ENCODE assay signal across 1 cellular context in genomic region chr9:123929870-123930831, GRCh38.
A peak's percentile ranks its signal among the peaks of the same experiment; 100 is the strongest.
TF ChIP-seq lines count a peak whose summit lies in the region.

DENND1A (minus strand) TSS chr9:123930126; CDS start chr9:123929905, 221 bp downstream.

TF ChIP-seq in HepG2, 621 proteins besides CTCF, POLR2A, EP300 and RAD21 (continued from another document and continues in another):
- TF ChIP-seq HINFP (CRISPR knock-in tag; IDR thresholded peaks at IDR 0.05; ENCODE audit: low read depth) (0 out of 2 replicates have a peak, but pooled peaks have one; percentile 29), ZNF558 (CRISPR knock-in tag; IDR thresholded peaks at IDR 0.05; ENCODE audit: borderline replicate concordance) (peak; percentile 72; the same call in 1 of the 2 replicates), HDAC6 (IDR thresholded peaks at IDR 0.05; ENCODE audit: low read depth, low read length) (no peak), ZSCAN30 (CRISPR knock-in tag; IDR thresholded peaks at IDR 0.05) (no peak), ZNF160 (CRISPR knock-in tag; IDR thresholded peaks at IDR 0.05) (no peak), ZNF749 (CRISPR knock-in tag; IDR thresholded peaks at IDR 0.05; ENCODE audit: borderline replicate concordance) (no peak), GABPB1 (CRISPR knock-in tag; IDR thresholded peaks at IDR 0.05) (peak; percentile 62; the same call in 1 of the 2 replicates), ZNF280B (CRISPR knock-in tag; IDR thresholded peaks at IDR 0.05; ENCODE audit: borderline replicate concordance) (peak; percentile 29; the same call in 1 of the 2 replicates), PHF20 (CRISPR knock-in tag; IDR thresholded peaks at IDR 0.05) (no peak; the same call in 1 of the 2 replicates), TFE3 (CRISPR knock-in tag; IDR thresholded peaks at IDR 0.05) (peak; percentile 14; the same call in 1 of the 2 replicates), PLRG1 (conservative IDR thresholded peaks at IDR 0.05) (no peak), GTF2F1 (IDR thresholded peaks at IDR 0.05; ENCODE audit: low read length) (no peak), PRDM4 (CRISPR knock-in tag; IDR thresholded peaks at IDR 0.05; ENCODE audit: borderline replicate concordance) (no peak), ZBTB46 (CRISPR knock-in tag; IDR thresholded peaks at IDR 0.05; ENCODE audit: borderline replicate concordance) (no peak), SP5 (CRISPR knock-in tag; IDR thresholded peaks at IDR 0.05; ENCODE audit: borderline replicate concordance, low read depth) (no peak), NR2F2 (IDR thresholded peaks at IDR 0.05; ENCODE audit: borderline replicate concordance, low read depth) (no peak), RERE (CRISPR knock-in tag; IDR thresholded peaks at IDR 0.05; ENCODE audit: low read depth) (no peak), ZNF607 (CRISPR knock-in tag; IDR thresholded peaks at IDR 0.05; ENCODE audit: borderline replicate concordance) (peak; percentile 83; the same call in 1 of the 2 replicates), CHD4 (IDR thresholded peaks at IDR 0.05; ENCODE audit: borderline replicate concordance, low read length) (no peak), FUBP1 (CRISPR knock-in tag; IDR thresholded peaks at IDR 0.05; ENCODE audit: borderline replicate concordance) (no peak), ZBTB44 (CRISPR knock-in tag; IDR thresholded peaks at IDR 0.05) (no peak), ZFP90 (CRISPR knock-in tag; IDR thresholded peaks at IDR 0.05; ENCODE audit: borderline replicate concordance) (no peak), ZNF510 (CRISPR knock-in tag; IDR thresholded peaks at IDR 0.05; ENCODE audit: low read depth) (0 out of 2 replicates have a peak, but pooled peaks have one; percentile 58), U2AF1 (optimal IDR thresholded peaks at IDR 0.05; ENCODE audit: low read depth, low read length) (no peak), MTA1 (CRISPR knock-in tag; IDR thresholded peaks at IDR 0.05; ENCODE audit: borderline replicate concordance) (no peak), MAFF (IDR thresholded peaks at IDR 0.05; ENCODE audit: low read depth, low read length) (no peak), ZNF780A (CRISPR knock-in tag; IDR thresholded peaks at IDR 0.05) (no peak), GMEB1 (CRISPR knock-in tag; IDR thresholded peaks at IDR 0.05; ENCODE audit: borderline replicate concordance) (peak; percentile 64), SMAD9 (CRISPR knock-in tag; IDR thresholded peaks at IDR 0.05) (no peak), ZNF678 (CRISPR knock-in tag; IDR thresholded peaks at IDR 0.05) (0 out of 2 replicates have a peak, but pooled peaks have one; percentile 14), ZNF619 (CRISPR knock-in tag; IDR thresholded peaks at IDR 0.05) (no peak), HNRNPUL1 (IDR thresholded peaks at IDR 0.05; ENCODE audit: low read depth, low read length) (no peak), ZNF367 (CRISPR knock-in tag; IDR thresholded peaks at IDR 0.05; ENCODE audit: borderline replicate concordance) (no peak), SKI (IDR thresholded peaks at IDR 0.05; ENCODE audit: partially characterized antibody) (peak; percentile 71), BATF2 (CRISPR knock-in tag; IDR thresholded peaks at IDR 0.05) (no peak), YEATS2 (CRISPR knock-in tag; IDR thresholded peaks at IDR 0.05; ENCODE audit: borderline replicate concordance) (peak; percentile 54; the same call in 1 of the 2 replicates)
